In genomic region chr3:57227930-57228733, GRCh38 we compare ENCODE assay signal across 8 cellular contexts. TPM values are rescaled to one million over a fixed set of nuclear protein-coding genes. Genes with fewer than 3 reads are reported as not detected.
DNase-seq lines count a peak whose midpoint lies in the region; FAIRE-seq and TF ChIP-seq lines count a peak whose summit lies in the region.

No MANE protein-coding gene starts in this region.

- H3K4me3 ChIP-seq in coronary artery, result peak overlapping the region; percentile 88

- no peak for TF ChIP-seq CTCF in GM10266 (IDR thresholded peaks at IDR 0.05; ENCODE audit: control insufficient read depth, insufficient read depth, low read depth, missing control alignments)
- no peak for TF ChIP-seq CTCF in coronary artery (IDR thresholded peaks at IDR 0.05)

- no peak for FAIRE-seq in H54 (lab: Jason Lieb, UNC)

- peaks cover 11% of the 10 kb centered on the region for H3K36me3 Mint-ChIP-seq in activated CD4-positive, alpha-beta T cell treated with anti-CD3 and anti-CD28 coated beads, Interleukin-2, amount 10 ng/mL, durations not matched to agents 24 days and 14 days (ENCODE audit: low read depth)

- H3K4me1 Mint-ChIP-seq in activated CD4-positive, alpha-beta T cell treated with anti-CD3 and anti-CD28 coated beads, Interleukin-2, amount 10 ng/mL, durations not matched to agents 24 days and 14 days, result peaks cover 20% of the 10 kb centered on the region

- H3K4me3 Mint-ChIP-seq in activated CD4-positive, alpha-beta T cell treated with anti-CD3 and anti-CD28 coated beads, Interleukin-2, amount 10 ng/mL, durations not matched to agents 24 days and 14 days, result peak overlapping the region; percentile 91

- DNase-seq in GM10266 (ENCODE audit: extremely low spot score) (peak; percentile 45), H54 (ENCODE audit: insufficient read length, low spot score) (peak; percentile 28), M059J (ENCODE audit: low read depth) (peak; percentile 54), coronary artery (ENCODE audit: low spot score) (peak; percentile 78), NCI-H1436 treated with DMSO at 0.1 percent for 48 hours (lab: John Stamatoyannopoulos, UW) (no peak)
- peak; percentile 87 for DNase-seq in activated CD4-positive, alpha-beta T cell treated with anti-CD3 and anti-CD28 coated beads, Interleukin-2, amount 10 ng/mL, durations not matched to agents 24 days and 14 days
- peak; percentile 8 to 30 for DNase-seq in stimulated activated CD4-positive, alpha-beta T cell treated with anti-CD3 and anti-CD28 coated beads, Interleukin-1b, Interleukin-23, amount 100 ng/mL, for 4 hours (ENCODE audit: low read depth in 2 of 2)

- no peaks in the 10 kb centered on the region for H3K9me3 Mint-ChIP-seq in activated CD4-positive, alpha-beta T cell treated with anti-CD3 and anti-CD28 coated beads, Interleukin-2, amount 10 ng/mL, durations not matched to agents 24 days and 14 days

- intact Hi-C loops in activated CD4-positive, alpha-beta T cell treated with anti-CD3 and anti-CD28 coated beads, Interleukin-2, amount 10 ng/mL, durations not matched to agents 24 days and 14 days (cut with micrococcal nuclease), result loop anchor here (2.0 to 10.0 kb wide), 9 partner anchors 57 to 671 kb away; partner anchors contain the start of genes ARF4, CCDC66, DENND6A and PDE12

- H3K27ac ChIP-seq in coronary artery (peak overlapping the region; percentile 86 to 95), layer of hippocampus (ENCODE audit: low read depth, low read length) (peak overlapping the region; percentile 84)

- no peaks in the 10 kb centered on the region for H3K27me3 Mint-ChIP-seq in activated CD4-positive, alpha-beta T cell treated with anti-CD3 and anti-CD28 coated beads, Interleukin-2, amount 10 ng/mL, durations not matched to agents 24 days and 14 days

- no peaks in the 10 kb centered on the region for H3K27me3 ChIP-seq in layer of hippocampus (ENCODE audit: control insufficient read depth, insufficient read depth, low read length)

- peak overlapping the region; percentile 87 for H3K27ac Mint-ChIP-seq in activated CD4-positive, alpha-beta T cell treated with anti-CD3 and anti-CD28 coated beads, Interleukin-2, amount 10 ng/mL, durations not matched to agents 24 days and 14 days

- no peak for TF ChIP-seq POLR2A in H54 (IDR thresholded peaks at IDR 0.05; ENCODE audit: low read depth, low read length)

RNA-seq across cellular contexts. Expression of gene APPL1, which starts 0.6 kb away (rescaled TPM):
- 12.8 and 19.0 TPM in 2 replicates for total RNA-seq in M059J (2014; rRNA removed; shearing (Covaris generic))
- total RNA-seq in activated CD4-positive, alpha-beta T cell treated with anti-CD3 and anti-CD28 coated beads, Interleukin-2, amount 10 ng/mL, durations not matched to agents 24 days and 14 days, result 40.4 and 44.8 TPM in 2 replicates

RNA-seq across cellular contexts. Expression of gene HESX1, which starts 28.4 kb away (rescaled TPM):
- 1.4 TPM in 1 of 2 replicates, not detected in the other for total RNA-seq in M059J (2014; rRNA removed; shearing (Covaris generic))
- total RNA-seq in activated CD4-positive, alpha-beta T cell treated with anti-CD3 and anti-CD28 coated beads, Interleukin-2, amount 10 ng/mL, durations not matched to agents 24 days and 14 days, result 0.24 and 0.63 TPM in 2 replicates
